20 cellular contexts compared by ENCODE assay signal in the genomic region with DNA sequence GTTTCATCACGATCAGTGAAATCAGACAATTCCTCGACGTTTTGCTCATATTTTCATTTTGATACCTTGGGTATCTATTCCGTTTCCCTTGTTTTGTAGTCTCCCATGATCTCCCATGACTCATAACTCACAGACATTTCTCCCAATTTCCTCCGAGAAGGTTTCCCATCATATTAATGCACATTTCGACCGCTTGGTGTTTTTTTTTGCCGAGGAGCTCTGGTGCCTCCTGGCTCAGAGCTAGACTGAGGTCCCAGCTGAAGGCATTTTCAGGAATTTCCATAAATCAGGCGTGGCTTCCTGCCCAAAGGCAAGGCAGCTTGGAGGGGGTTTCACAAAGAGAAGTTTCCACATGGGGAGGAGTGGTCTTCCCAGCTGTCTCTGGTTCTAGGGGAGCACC.
"Had no signal": no experiment of that assay in that cellular context is flagged by ENCODE, and none has a peak within 500 bp of the region (broad histone marks: within the 10 kb centered on the region; RNA-seq: fewer than 3 reads in every experiment).

No MANE protein-coding gene starts in this region.

- H3K27ac ChIP-seq: body of pancreas, epithelial cell of prostate, gastroesophageal sphincter, heart right ventricle, skin epidermis, upper lobe of right lung had no signal

- H3K4me3 ChIP-seq: body of pancreas, gastroesophageal sphincter, heart right ventricle, skin epidermis, upper lobe of right lung had no signal

- H3K4me1 Mint-ChIP-seq: central memory CD8-positive, alpha-beta T cell; naive thymus-derived CD4-positive, alpha-beta T cell had no signal

- H3K9me3 Mint-ChIP-seq: activated CD8-positive, alpha-beta T cell treated with anti-CD3 and anti-CD28 coated beads for 36 hours; activated T-cell treated with anti-CD3 and anti-CD28 coated beads, Interleukin-2, amount 50 U/mL, for 4 hours; central memory CD8-positive, alpha-beta T cell; dendritic cell treated with granulocyte-macrophage colony-stimulating factor and Interleukin-4, amounts not matched to agents 40 ng/mL and 50 ng/mL, for 4 days; WTC11 had no signal

- H3K27me3 ChIP-seq: body of pancreas, gastroesophageal sphincter, upper lobe of right lung had no signal

- H3K27me3 Mint-ChIP-seq: activated CD8-positive, alpha-beta T cell treated with anti-CD3 and anti-CD28 coated beads for 36 hours; central memory CD8-positive, alpha-beta T cell had no signal

- H3K9me3 ChIP-seq: body of pancreas, gastroesophageal sphincter, heart right ventricle, upper lobe of right lung had no signal

- H3K36me3 Mint-ChIP-seq: naive thymus-derived CD4-positive, alpha-beta T cell; WTC11 had no signal

- H3K4me1 ChIP-seq: body of pancreas, gastroesophageal sphincter, heart right ventricle, upper lobe of right lung had no signal

- H3K36me3 ChIP-seq: gastroesophageal sphincter, heart right ventricle, upper lobe of right lung had no signal

- H3K27ac Mint-ChIP-seq: activated CD8-positive, alpha-beta T cell treated with anti-CD3 and anti-CD28 coated beads for 36 hours; dendritic cell treated with granulocyte-macrophage colony-stimulating factor and Interleukin-4, amounts not matched to agents 40 ng/mL and 50 ng/mL, for 4 days; naive thymus-derived CD4-positive, alpha-beta T cell; WTC11 had no signal

- DNase-seq: activated CD4-positive, alpha-beta T cell treated with anti-CD3 and anti-CD28 coated beads for 48 hours; activated CD8-positive, alpha-beta T cell treated with anti-CD3 and anti-CD28 coated beads for 36 hours; activated effector memory CD4-positive, alpha-beta T cell treated with Interleukin-2 at 50 U/mL for 16 hours; activated naive CD4-positive, alpha-beta T cell treated with anti-CD3 and anti-CD28 coated beads, Interleukin-2, amount 50 U/mL, for 16 hours; activated T-cell treated with anti-CD3 and anti-CD28 coated beads, Interleukin-2, amount 50 U/mL, for 4 hours; body of pancreas; effector memory CD4-positive, alpha-beta T cell; heart right ventricle; naive thymus-derived CD4-positive, alpha-beta T cell; stimulated activated CD4-positive, alpha-beta T cell treated with anti-CD3 and anti-CD28 coated beads, Interleukin-4, amount 100 ng/mL, for 4 hours; stimulated activated CD8-positive, alpha-beta memory T cell treated with anti-CD3 and anti-CD28 coated beads, Interleukin-4, amount 100 ng/mL, for 48 hours; stimulated activated naive CD8-positive, alpha-beta T cell treated with anti-CD3 and anti-CD28 coated beads, Interleukin-15, Interleukin-2, amounts not matched to agents 100 U/mL and 50 U/mL, for 24 hours; T-helper 2 cell; upper lobe of right lung had no signal

- H3K4me3 Mint-ChIP-seq: activated CD8-positive, alpha-beta T cell treated with anti-CD3 and anti-CD28 coated beads for 36 hours; activated T-cell treated with anti-CD3 and anti-CD28 coated beads, Interleukin-2, amount 50 U/mL, for 4 hours; central memory CD8-positive, alpha-beta T cell; dendritic cell treated with granulocyte-macrophage colony-stimulating factor and Interleukin-4, amounts not matched to agents 40 ng/mL and 50 ng/mL, for 4 days; naive thymus-derived CD4-positive, alpha-beta T cell; WTC11 had no signal

- ATAC-seq: activated CD8-positive, alpha-beta T cell treated with anti-CD3 and anti-CD28 coated beads for 36 hours; activated T-cell treated with anti-CD3 and anti-CD28 coated beads, Interleukin-2, amount 50 U/mL, for 4 hours; body of pancreas; gastroesophageal sphincter; heart right ventricle; naive thymus-derived CD4-positive, alpha-beta T cell; stimulated activated naive CD8-positive, alpha-beta T cell treated with anti-CD3 and anti-CD28 coated beads, Interleukin-15, Interleukin-2, amounts not matched to agents 100 U/mL and 50 U/mL, for 24 hours; upper lobe of right lung; WTC11 had no signal
